ENCODE assay signal across 18 cellular contexts in the genomic region with DNA sequence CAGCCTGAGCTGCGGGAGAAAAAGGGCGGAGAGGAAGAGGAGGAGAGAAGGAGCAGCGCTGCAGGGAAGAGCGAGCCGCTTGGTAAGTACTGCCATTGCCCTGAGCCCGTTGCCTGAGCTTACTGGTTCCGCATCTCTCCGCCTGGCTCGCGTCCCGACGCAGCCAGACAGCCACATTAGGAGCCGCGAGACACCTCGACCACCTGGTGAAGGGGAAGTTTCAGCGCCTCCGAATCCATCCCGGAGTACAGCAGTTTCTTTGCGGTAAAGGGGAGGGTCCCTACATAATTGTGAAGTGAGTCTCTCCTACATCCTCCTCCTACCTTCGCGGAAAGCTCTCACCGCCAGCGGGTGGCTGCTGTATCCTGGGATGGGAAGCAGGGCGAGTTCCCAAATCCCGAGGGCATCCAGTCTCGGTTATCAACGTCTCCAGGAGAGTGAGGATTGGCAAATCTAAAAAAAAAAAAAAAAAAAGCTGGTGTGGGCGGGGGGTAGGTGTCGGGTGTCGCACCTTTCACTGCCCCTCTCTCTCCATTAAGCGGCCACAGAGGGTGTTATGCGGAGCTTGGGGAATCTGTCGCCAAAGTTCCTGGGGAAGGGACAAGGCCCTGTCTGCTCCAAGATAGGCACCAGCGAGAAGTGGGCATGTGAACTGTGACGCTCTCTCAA. TPM values are rescaled to one million over a fixed set of nuclear protein-coding genes. Genes with fewer than 3 reads are reported as not detected.
DNase-seq lines count a peak whose midpoint lies in the region; ATAC-seq and TF ChIP-seq lines count a peak whose summit lies in the region.
"Had no signal": no experiment of that assay in that cellular context is flagged by ENCODE, and none has a peak within 500 bp of the region (broad histone marks: within the 10 kb centered on the region; RNA-seq: fewer than 3 reads in every experiment).

No MANE protein-coding gene starts in this region.

- DNase-seq in ELF-1 (ENCODE audit: low read depth, low spot score) (peak; percentile 81), OCI-M1 (lab: John Stamatoyannopoulos, UW) (peak; percentile 10), hepatocyte (ENCODE audit: low spot score) (peak; percentile 8), neural progenitor cell (ENCODE audit: low spot score) (peak; percentile 57), SW 1271 (lab: John Stamatoyannopoulos, UW) (no peak), NCI-H1092 (lab: John Stamatoyannopoulos, UW) (no peak), OCI-M2 (lab: John Stamatoyannopoulos, UW; ENCODE audit: unreplicated experiment) (no peak)
- DNase-seq: Calu3; central memory CD4-positive, alpha-beta T cell; Kasumi-1; naive B cell; NCI-H1436; NCI-H446; stimulated activated CD4-positive, alpha-beta T cell treated with anti-CD3 and anti-CD28 coated beads, Interleukin-1b, Interleukin-23, amount 100 ng/mL, for 48 hours; T-helper 1 cell had no signal

- H3K4me1 Mint-ChIP-seq in neural progenitor cell, result no peaks in the 10 kb centered on the region
- H3K4me1 Mint-ChIP-seq: naive B cell had no signal

- TF ChIP-seq CTCF in hepatocyte (IDR thresholded peaks at IDR 0.05; ENCODE audit: poor library complexity) (no peak), neural progenitor cell (IDR thresholded peaks at IDR 0.05) (no peak)

- H3K9me3 ChIP-seq in hepatocyte (ENCODE audit: low read depth) (no peaks in the 10 kb centered on the region), neural progenitor cell (ENCODE audit: low read depth) (no peaks in the 10 kb centered on the region)

- H3K9ac ChIP-seq in neural progenitor cell, result no peak overlapping the region

- H3K27me3 ChIP-seq in hepatocyte (peaks cover 9% of the 10 kb centered on the region), neural progenitor cell (peaks cover 7% of the 10 kb centered on the region)

- peaks cover 3% of the 10 kb centered on the region for H3K9me3 Mint-ChIP-seq in neural progenitor cell
- H3K9me3 Mint-ChIP-seq: activated naive CD4-positive, alpha-beta T cell treated with anti-CD3 and anti-CD28 coated beads, Interleukin-2, amount 50 U/mL, for 72 hours had no signal

- H2AFZ ChIP-seq in hepatocyte (peak overlapping the region; percentile 21), neural progenitor cell (replicated peaks) (peak overlapping the region; percentile 82)

- 44% methylated on average over 35 of the region's 35 CpGs for WGBS in hepatocyte (ENCODE audit: low lambda C conversion rate, missing lambda C conversion rate)

- H3K4me1 ChIP-seq in hepatocyte (ENCODE audit: insufficient read depth) (no peaks in the 10 kb centered on the region), neural progenitor cell (no peaks in the 10 kb centered on the region)

- peak overlapping the region; percentile 85 for H3K4me3 Mint-ChIP-seq in neural progenitor cell
- H3K4me3 Mint-ChIP-seq: naive B cell had no signal

- H3K79me2 ChIP-seq in hepatocyte, result no peaks in the 10 kb centered on the region
- no peaks in the 10 kb centered on the region for H3K79me2 ChIP-seq in neural progenitor cell (ENCODE audit: low read depth)

- no peaks in the 10 kb centered on the region for H4K20me1 ChIP-seq in hepatocyte (ENCODE audit: insufficient read depth, poor library complexity, severe bottlenecking)
- no peaks in the 10 kb centered on the region for H4K20me1 ChIP-seq in neural progenitor cell (ENCODE audit: low read depth)

- no peak overlapping the region for H3K27ac Mint-ChIP-seq in neural progenitor cell
- H3K27ac Mint-ChIP-seq: activated naive CD4-positive, alpha-beta T cell treated with anti-CD3 and anti-CD28 coated beads, Interleukin-2, amount 50 U/mL, for 72 hours; naive B cell had no signal

- H3K27ac ChIP-seq in hepatocyte, result no peak overlapping the region
- H3K27ac ChIP-seq in neural progenitor cell, result no peak overlapping the region

- no peak for ATAC-seq in HG03175 (IDR thresholded peaks at IDR 0.05; ENCODE audit: unreplicated experiment)
- ATAC-seq: activated CD4-positive, CD25-positive, alpha-beta regulatory T cell treated with anti-CD3 and anti-CD28 coated beads, Interleukin-2, amount 50 U/mL, for 24 hours; activated naive CD4-positive, alpha-beta T cell treated with anti-CD3 and anti-CD28 coated beads, Interleukin-2, amount 50 U/mL, for 72 hours had no signal

- no peaks in the 10 kb centered on the region for H3K9me2 ChIP-seq in hepatocyte (replicated peaks; ENCODE audit: insufficient read depth)

- H3K4me2 ChIP-seq in hepatocyte, result peak overlapping the region; percentile 75
- peak overlapping the region; percentile 78 for H3K4me2 ChIP-seq in neural progenitor cell

- H3K27me3 Mint-ChIP-seq in neural progenitor cell (ENCODE audit: insufficient read depth, low read depth), result peaks cover 4% of the 10 kb centered on the region

- H3K36me3 Mint-ChIP-seq in neural progenitor cell, result no peaks in the 10 kb centered on the region
- H3K36me3 Mint-ChIP-seq: activated naive CD4-positive, alpha-beta T cell treated with anti-CD3 and anti-CD28 coated beads, Interleukin-2, amount 50 U/mL, for 72 hours; naive B cell had no signal

- H3F3A ChIP-seq in neural progenitor cell (ENCODE audit: low read depth), result no peaks in the 10 kb centered on the region

- H3K4me3 ChIP-seq in hepatocyte (no peak overlapping the region), neural progenitor cell (peak overlapping the region; percentile 56)

- H3K36me3 ChIP-seq in hepatocyte (replicated peaks; ENCODE audit: insufficient read depth, low read depth) (no peaks in the 10 kb centered on the region), neural progenitor cell (no peaks in the 10 kb centered on the region)

RNA-seq across cellular contexts. Expression of a gene that starts 7.9 kb away (rescaled TPM):
- 0.08 and 0.10 TPM in 2 replicates for total RNA-seq in hepatocyte
- polyA plus RNA-seq in hepatocyte, result 0.26 TPM in 1 of 2 replicates, not detected in the other
- 0.53 and 1.0 TPM in 2 replicates for total RNA-seq in neural progenitor cell (ENCODE audit: low replicate concordance)
- total RNA-seq: activated naive CD4-positive, alpha-beta T cell treated with anti-CD3 and anti-CD28 coated beads, Interleukin-2, amount 50 U/mL, for 72 hours; Calu3 had no signal

Comparison
In these comparisons a context has a peak if more than half of its experiments do, and no peak if none do; other contexts are left out.
1. DNase-seq: peak in ELF-1 (single experiment), OCI-M1 (single experiment), hepatocyte (single experiment) and neural progenitor cell (single experiment); none in SW 1271 (0 of 2), NCI-H1092 (single experiment) and OCI-M2 (single experiment).